13 cellular contexts compared by ENCODE assay signal in genomic region chr18:28112056-28112470, GRCh38.
DNase-seq lines count a peak whose midpoint lies in the region; ATAC-seq and TF ChIP-seq lines count a peak whose summit lies in the region.
"Had no signal": no experiment of that assay in that cellular context is flagged by ENCODE, and none has a peak within 500 bp of the region (broad histone marks: within the 10 kb centered on the region; RNA-seq: fewer than 3 reads in every experiment).

No MANE protein-coding gene starts in this region.

- no peak overlapping the region for H2BK15ac ChIP-seq in mesendoderm (replicated peaks; ENCODE audit: low read depth)

- TF ChIP-seq CTCF in AG10803 (conservative IDR thresholded peaks at IDR 0.05; ENCODE audit: low read length), result no peak
- TF ChIP-seq CTCF in PC-9 (conservative IDR thresholded peaks at IDR 0.05), result no peak

- DNase-seq in AG10803 (ENCODE audit: low read depth) (peak; percentile 62), PC-9 (no peak), fibroblast of gingiva (ENCODE audit: low read depth) (peak; percentile 25), mesendoderm (peak; percentile 57), Ammon's horn (ENCODE audit: low spot score) (no peak), RPMI8226 (no peak)
- DNase-seq: activated naive CD8-positive, alpha-beta T cell treated with anti-CD3 and anti-CD28 coated beads, Interleukin-2, amount 50 U/mL, for 24 hours; CD4-positive, CD25-positive, alpha-beta regulatory T cell; stimulated activated naive CD8-positive, alpha-beta T cell treated with anti-CD3 and anti-CD28 coated beads, Interleukin-15, Interleukin-2, amounts not matched to agents 100 U/mL and 50 U/mL, for 24 hours had no signal

- no peak overlapping the region for H4K8ac ChIP-seq in mesendoderm (ENCODE audit: low read depth, low read length)

- no peaks in the 10 kb centered on the region for H3K27me3 ChIP-seq in PC-9 (ENCODE audit: insufficient read depth, low read depth)
- no peaks in the 10 kb centered on the region for H3K27me3 ChIP-seq in mesendoderm (ENCODE audit: insufficient read depth, low read length, poor library complexity)

- no peak overlapping the region for H4K5ac ChIP-seq in mesendoderm (ENCODE audit: low read length)

- H3K9ac ChIP-seq in mesendoderm (ENCODE audit: low read length), result peak overlapping the region; percentile 26

- peak overlapping the region; percentile 20 for H2BK5ac ChIP-seq in mesendoderm (ENCODE audit: low read length)

- CTCF ChIA-PET in PC-9 (lab: Charles Lee), result no interaction called here

- WGBS in mesendoderm (ENCODE audit: extremely low coverage, insufficient coverage, low lambda C conversion rate), result no CpG with 5 or more reads among the region's 5 CpGs

- H3K36me3 ChIP-seq in PC-9 (ENCODE audit: low read depth), result no peaks in the 10 kb centered on the region
- no peaks in the 10 kb centered on the region for H3K36me3 ChIP-seq in mesendoderm (ENCODE audit: control insufficient read depth, insufficient read depth, low read length)

- H2AFZ ChIP-seq in PC-9, result 0 out of 2 replicates have a peak overlapping the region, but pooled peaks have one; percentile 43

- no peak overlapping the region for H3K23ac ChIP-seq in mesendoderm (ENCODE audit: low read length)

- no peaks in the 10 kb centered on the region; the same call in 1 of the 2 replicates for H3K9me2 ChIP-seq in PC-9 (ENCODE audit: insufficient read depth)

- no peaks in the 10 kb centered on the region for H3F3A ChIP-seq in PC-9 (ENCODE audit: insufficient read depth, low read depth)

- H3K27ac ChIP-seq in PC-9, result no peak overlapping the region
- H3K27ac ChIP-seq in mesendoderm (ENCODE audit: low read depth, low read length), result peak overlapping the region; percentile 39

- H3K4ac ChIP-seq in mesendoderm (ENCODE audit: low read depth, low read length), result no peak overlapping the region

- POLR2A ChIA-PET in PC-9 (lab: Charles Lee; ENCODE audit: unreplicated experiment), result no interaction called here

- peaks cover 3% of the 10 kb centered on the region for H3K79me1 ChIP-seq in mesendoderm (ENCODE audit: low read length)

- no peaks in the 10 kb centered on the region for H3K79me2 ChIP-seq in PC-9 (ENCODE audit: low read depth)
- H3K79me2 ChIP-seq in mesendoderm (ENCODE audit: control insufficient read depth, insufficient read depth, low read length), result peaks cover 25% of the 10 kb centered on the region

- no peak overlapping the region for H2BK120ac ChIP-seq in mesendoderm (ENCODE audit: low read depth, low read length)

- BruUV-seq in PC-9 (replicated peaks; lab: Mats Ljungman, UMichigan), result no TSS peak

- ATAC-seq in GM18498 (IDR thresholded peaks at IDR 0.05; ENCODE audit: unreplicated experiment) (no peak), GM21528 (IDR thresholded peaks at IDR 0.05; ENCODE audit: low FRiP score, unreplicated experiment) (no peak)
- ATAC-seq: activated naive CD8-positive, alpha-beta T cell treated with anti-CD3 and anti-CD28 coated beads, Interleukin-2, amount 50 U/mL, for 24 hours; esophagus mucosa; K562; stimulated activated naive CD8-positive, alpha-beta T cell treated with anti-CD3 and anti-CD28 coated beads, Interleukin-15, Interleukin-2, amounts not matched to agents 100 U/mL and 50 U/mL, for 24 hours had no signal

- no peaks in the 10 kb centered on the region for H4K20me1 ChIP-seq in PC-9 (ENCODE audit: insufficient read depth)

- peak overlapping the region; percentile 69 for H3K56ac ChIP-seq in mesendoderm (ENCODE audit: low read length)

- H3K4me3 ChIP-seq in AG10803 (ENCODE audit: low read length) (peak overlapping the region; percentile 21), PC-9 (no peak overlapping the region), mesendoderm (ENCODE audit: low read length) (no peak overlapping the region)
- H3K4me3 ChIP-seq: K562 had no signal

- intact Hi-C loops in PC-9 (cut with micrococcal nuclease; ENCODE audit: unreplicated experiment), result loop anchor here (10.0 kb wide), 2 partner anchors 147 to 247 kb away; no protein-coding TSS in a partner anchor

- H3K9me3 ChIP-seq in PC-9 (ENCODE audit: insufficient read depth, low read depth), result no peaks in the 10 kb centered on the region

- peaks cover 31% of the 10 kb centered on the region for H3K4me1 ChIP-seq in PC-9 (replicated peaks; ENCODE audit: insufficient read depth)
- H3K4me1 ChIP-seq in mesendoderm (ENCODE audit: control insufficient read depth, low read depth, low read length), result peaks cover 28% of the 10 kb centered on the region

- peak overlapping the region; percentile 7 for H3K18ac ChIP-seq in mesendoderm (ENCODE audit: low read length)

- peak overlapping the region; percentile 9 for H2AK5ac ChIP-seq in mesendoderm (ENCODE audit: low read length)

- H3K4me2 ChIP-seq in PC-9 (no peak overlapping the region), mesendoderm (ENCODE audit: low read length) (no peak overlapping the region)

Comparison
In these comparisons a context has a peak if more than half of its experiments do, and no peak if none do; other contexts are left out.
1. DNase-seq: peak in AG10803 (single experiment), fibroblast of gingiva (single experiment) and mesendoderm (single experiment); none in PC-9 (0 of 2), Ammon's horn (single experiment) and RPMI8226 (single experiment).